In the genomic region with DNA sequence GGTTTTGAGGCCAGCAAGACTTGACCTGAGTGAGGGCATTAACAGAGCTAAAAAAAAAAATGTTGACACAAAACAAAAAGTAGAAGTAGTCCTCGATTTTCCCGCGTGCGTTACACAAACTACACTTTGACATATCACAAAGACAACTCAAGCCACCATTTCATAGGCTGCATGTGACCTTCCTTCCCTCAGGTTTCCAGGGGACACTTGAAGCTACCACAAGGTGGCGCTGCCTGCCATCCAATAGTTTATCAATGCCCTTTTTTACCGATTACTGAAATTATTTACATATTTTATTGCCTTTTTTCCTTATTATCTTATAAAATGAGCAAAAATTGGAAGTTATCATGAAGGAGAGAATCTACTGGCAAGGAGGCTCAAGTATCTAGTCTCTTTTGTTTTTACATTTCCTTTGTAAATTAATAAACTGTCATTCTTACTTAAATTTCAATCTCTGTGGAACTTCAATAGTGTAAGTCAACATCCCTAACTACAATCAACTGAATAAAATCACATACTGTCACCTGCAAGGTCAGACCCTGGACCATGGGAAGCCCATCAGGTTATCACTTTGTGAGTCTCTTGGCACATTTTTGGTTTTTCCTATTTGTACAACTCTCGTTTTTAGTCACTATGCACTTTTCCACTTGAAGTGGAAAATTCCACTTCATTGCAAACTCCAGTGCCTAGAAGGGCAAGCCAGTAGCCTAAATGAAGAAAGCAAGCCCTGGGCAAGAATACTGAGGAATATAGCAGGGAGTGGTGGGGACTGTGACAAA, we compare ENCODE assay signal across 8 cellular contexts.
DNase-seq lines count a peak whose midpoint lies in the region; ATAC-seq and TF ChIP-seq lines count a peak whose summit lies in the region.

No MANE protein-coding gene starts in this region.

- H3K9me3 ChIP-seq in ascending aorta (no peaks in the 10 kb centered on the region), hepatocyte (ENCODE audit: low read depth) (no peaks in the 10 kb centered on the region)

- TF ChIP-seq CTCF in ascending aorta (IDR thresholded peaks at IDR 0.05): peak; percentile 63 to 78 (median 71)
- peak; percentile 90 for TF ChIP-seq CTCF in hepatocyte (IDR thresholded peaks at IDR 0.05; ENCODE audit: poor library complexity)

- H3K36me3 ChIP-seq in ascending aorta (no peaks in the 10 kb centered on the region), hepatocyte (replicated peaks; ENCODE audit: insufficient read depth, low read depth) (no peaks in the 10 kb centered on the region)

- H3K4me3 ChIP-seq in ascending aorta: no peak overlapping the region
- no peak overlapping the region for H3K4me3 ChIP-seq in hepatocyte

- no peak overlapping the region for H2AFZ ChIP-seq in hepatocyte

- H3K9me2 ChIP-seq in hepatocyte (replicated peaks; ENCODE audit: insufficient read depth): no peaks in the 10 kb centered on the region

- no peak overlapping the region for H3K4me2 ChIP-seq in hepatocyte

- peaks cover 0 to 4% of the 10 kb centered on the region in 2 donors for H3K4me1 ChIP-seq in ascending aorta
- H3K4me1 ChIP-seq in hepatocyte (ENCODE audit: insufficient read depth): peaks cover 17% of the 10 kb centered on the region

- H3K27ac ChIP-seq in ascending aorta: no peak overlapping the region
- no peak overlapping the region for H3K27ac ChIP-seq in hepatocyte

- WGBS in hepatocyte (ENCODE audit: low lambda C conversion rate, missing lambda C conversion rate): 17% methylated on average over 7 of the region's 7 CpGs

- DNase-seq in COLO668 (lab: John Stamatoyannopoulos, UW; ENCODE audit: unreplicated experiment): peak; percentile 77
- DNase-seq in NCI-H146 (lab: John Stamatoyannopoulos, UW): peak; percentile 39
- DNase-seq in T-helper 9 cell: peak; percentile 76
- DNase-seq in ascending aorta (ENCODE audit: low spot score in 2 of 2): peak; percentile 18 to 80
- peak; percentile 85 for DNase-seq in hepatocyte (ENCODE audit: low spot score)
- DNase-seq in stimulated activated CD4-positive, alpha-beta T cell treated with anti-CD3 and anti-CD28 coated beads, Interleukin-12 subunit alpha, Interleukin-12 subunit beta, amount 100 ng/mL, for 4 hours: peak; percentile 70

- intact Hi-C loops in ascending aorta (cut with DNase I): loop anchor here (1.0 to 5.0 kb wide), 2 partner anchors 83 to 100 kb away; a partner anchor contains a TSS

- peak; percentile 44 for ATAC-seq in GM21786 (IDR thresholded peaks at IDR 0.05; ENCODE audit: unreplicated experiment)
- no peak for ATAC-seq in GM21360 (IDR thresholded peaks at IDR 0.05; ENCODE audit: unreplicated experiment)

- H3K27me3 ChIP-seq in ascending aorta (peaks cover 3% of the 10 kb centered on the region), hepatocyte (no peaks in the 10 kb centered on the region)

- no peaks in the 10 kb centered on the region for H4K20me1 ChIP-seq in hepatocyte (ENCODE audit: insufficient read depth, poor library complexity, severe bottlenecking)

- H3K79me2 ChIP-seq in hepatocyte: no peaks in the 10 kb centered on the region
